ENCODE assay signal across 27 cellular contexts in genomic region chr13:26155568-26155967, GRCh38.
"Had no signal": no experiment of that assay in that cellular context is flagged by ENCODE, and none has a peak within 500 bp of the region (broad histone marks: within the 10 kb centered on the region; RNA-seq: fewer than 3 reads in every experiment).

No MANE protein-coding gene starts in this region.

- H3K36me3 Mint-ChIP-seq: naive thymus-derived CD8-positive, alpha-beta T cell; stimulated activated effector memory CD8-positive, alpha-beta T cell treated with anti-CD3 and anti-CD28 coated beads, Interleukin-12 subunit alpha, Interleukin-12 subunit beta, amount 100 ng/mL, for 72 hours had no signal

- H3K27me3 ChIP-seq: left lung, ovary, right atrium auricular region, sigmoid colon, suprapubic skin, tibial artery, upper lobe of right lung had no signal

- FAIRE-seq: islet of Langerhans, kidney, small intestine, urothelium cell line had no signal

- H3K4me3 ChIP-seq: left lung, lower lobe of right lung, ovary, right atrium auricular region, sigmoid colon, spleen, suprapubic skin, thoracic aorta, tibial artery, upper lobe of right lung had no signal

- H3K4me1 Mint-ChIP-seq: immature natural killer cell; naive thymus-derived CD8-positive, alpha-beta T cell; nephron; stimulated activated effector memory CD8-positive, alpha-beta T cell treated with anti-CD3 and anti-CD28 coated beads, Interleukin-12 subunit alpha, Interleukin-12 subunit beta, amount 100 ng/mL, for 72 hours had no signal

- H3K9me3 Mint-ChIP-seq: immature natural killer cell; naive thymus-derived CD8-positive, alpha-beta T cell; nephron; stimulated activated effector memory CD8-positive, alpha-beta T cell treated with anti-CD3 and anti-CD28 coated beads, Interleukin-12 subunit alpha, Interleukin-12 subunit beta, amount 100 ng/mL, for 72 hours; stimulated activated naive CD8-positive, alpha-beta T cell treated with anti-CD3 and anti-CD28 coated beads, Interleukin-15, Interleukin-2, amounts not matched to agents 100 ng/mL and 50 ng/mL, for 24 hours had no signal

- H3K9me3 ChIP-seq: left lung, lower lobe of right lung, ovary, right atrium auricular region, sigmoid colon, spleen, suprapubic skin, thoracic aorta, tibial artery, upper lobe of right lung had no signal

- DNase-seq: hypothalamus; immature natural killer cell; kidney; left colon; left lung; lower lobe of right lung; mammary epithelial cell; mesenchymal stem cell; naive thymus-derived CD8-positive, alpha-beta T cell; ovary; sigmoid colon; small intestine; spleen; stimulated activated CD4-positive, alpha-beta T cell treated with anti-CD3 and anti-CD28 coated beads, Interleukin-4, amount 100 ng/mL, for 24 hours; stimulated activated naive CD4-positive, alpha-beta T cell; tibial artery; trophoblast cell; upper lobe of right lung had no signal

- H3K27ac Mint-ChIP-seq: immature natural killer cell; naive thymus-derived CD8-positive, alpha-beta T cell; nephron; progenitor cell of endocrine pancreas; stimulated activated effector memory CD8-positive, alpha-beta T cell treated with anti-CD3 and anti-CD28 coated beads, Interleukin-12 subunit alpha, Interleukin-12 subunit beta, amount 100 ng/mL, for 72 hours; stimulated activated naive CD8-positive, alpha-beta T cell treated with anti-CD3 and anti-CD28 coated beads, Interleukin-15, Interleukin-2, amounts not matched to agents 100 ng/mL and 50 ng/mL, for 24 hours had no signal

- H3K4me1 ChIP-seq: left lung, lower lobe of right lung, right atrium auricular region, sigmoid colon, spleen, suprapubic skin, tibial artery, upper lobe of right lung had no signal

- H3K4me3 Mint-ChIP-seq: immature natural killer cell; naive thymus-derived CD8-positive, alpha-beta T cell; nephron; stimulated activated effector memory CD8-positive, alpha-beta T cell treated with anti-CD3 and anti-CD28 coated beads, Interleukin-12 subunit alpha, Interleukin-12 subunit beta, amount 100 ng/mL, for 72 hours; stimulated activated naive CD8-positive, alpha-beta T cell treated with anti-CD3 and anti-CD28 coated beads, Interleukin-15, Interleukin-2, amounts not matched to agents 100 ng/mL and 50 ng/mL, for 24 hours had no signal

- H3K36me3 ChIP-seq: left lung, lower lobe of right lung, ovary, right atrium auricular region, sigmoid colon, spleen, suprapubic skin, thoracic aorta, tibial artery, upper lobe of right lung had no signal

- H3K27me3 Mint-ChIP-seq: progenitor cell of endocrine pancreas had no signal

- ATAC-seq: left colon; left lung; lower lobe of right lung; naive thymus-derived CD8-positive, alpha-beta T cell; stimulated activated effector memory CD8-positive, alpha-beta T cell treated with anti-CD3 and anti-CD28 coated beads, Interleukin-12 subunit alpha, Interleukin-12 subunit beta, amount 100 ng/mL, for 72 hours; upper lobe of right lung had no signal

- H3K27ac ChIP-seq: left lung, lower lobe of right lung, ovary, right atrium auricular region, sigmoid colon, spleen, suprapubic skin, thoracic aorta, tibial artery, upper lobe of right lung had no signal
